Comparison of ENCODE assay signal across 8 cellular contexts in genomic region chr1:235883261-235883927, GRCh38. TPM values are rescaled to one million over a fixed set of nuclear protein-coding genes. Genes with fewer than 3 reads are reported as not detected.
DNase-seq lines count a peak whose midpoint lies in the region; ATAC-seq, FAIRE-seq and TF ChIP-seq lines count a peak whose summit lies in the region.

No MANE protein-coding gene starts in this region.

- no peak for TF ChIP-seq CTCF in heart right ventricle (IDR thresholded peaks at IDR 0.05)

- WGBS in heart right ventricle, 2 donors, result 23 to 32% methylated on average over 12 of the region's 12 CpGs
- WGBS in small intestine, 3 donors, result 40 to 50% (median 49%) methylated on average over 12 of the region's 12 CpGs

- DNase-seq in LHCN-M2 (ENCODE audit: low read depth) (peak; percentile 94), amniotic epithelial cell (ENCODE audit: low read depth) (peak; percentile 85), heart right ventricle (peak; percentile 79 to 89), small intestine (peak; percentile 18), COLO668 (lab: John Stamatoyannopoulos, UW; ENCODE audit: unreplicated experiment) (no peak), NCI-H187 treated with DMSO at 0.1 percent for 48 hours (lab: John Stamatoyannopoulos, UW) (no peak)
- DNase-seq in activated naive CD4-positive, alpha-beta T cell treated with Interleukin-2 at 50 U/mL for 16 hours, result no peak

- peaks cover 0 to 61% (median 23%) of the 10 kb centered on the region in 9 donors for H3K4me1 ChIP-seq in heart right ventricle
- no peaks in the 10 kb centered on the region for H3K4me1 ChIP-seq in small intestine (ENCODE audit: control insufficient read depth in 2 of 2, insufficient read depth in 1 of 2, low read depth in 1 of 2, low read length in 1 of 2)

- no peak for FAIRE-seq in small intestine (lab: Jason Lieb, UNC)

- H3K4me3 ChIP-seq in heart right ventricle, result peak overlapping the region in 6 of 10 donors; percentile 3 to 30 (median 24)
- no peak overlapping the region for H3K4me3 ChIP-seq in small intestine (ENCODE audit: low read depth in 1 of 2, low read length in 2 of 2)

- intact Hi-C loops in heart right ventricle (cut with DNase I), result loop anchor here in 2 of 10 donors (5.0 to 10.0 kb wide), 2 partner anchors 34 to 91 kb away; no protein-coding TSS in a partner anchor

- H3K27me3 ChIP-seq in heart right ventricle (no peaks in the 10 kb centered on the region), small intestine (ENCODE audit: control insufficient read depth in 2 of 2, insufficient read depth in 2 of 2, low read length in 2 of 2) (no peaks in the 10 kb centered on the region)

- ATAC-seq in GM18502 (IDR thresholded peaks at IDR 0.05; ENCODE audit: poor library complexity, unreplicated experiment) (peak; percentile 33), heart right ventricle (peak; percentile 85 to 96 (median 91))

- no peaks in the 10 kb centered on the region for H3K9me3 ChIP-seq in heart right ventricle
- no peaks in the 10 kb centered on the region for H3K9me3 ChIP-seq in small intestine (ENCODE audit: control insufficient read depth, low read depth)

- H3K27ac ChIP-seq in heart right ventricle (peak overlapping the region in 9 of 10 donors; percentile 35 to 75 (median 67)), small intestine (ENCODE audit: low read depth in 1 of 2, low read length in 1 of 2) (peak overlapping the region in 1 of 2 donors; percentile 50)

- H3K36me3 ChIP-seq in heart right ventricle (no peaks in the 10 kb centered on the region), small intestine (ENCODE audit: control insufficient read depth in 2 of 2, insufficient read depth in 2 of 2, low read length in 2 of 2) (no peaks in the 10 kb centered on the region)

RNA-seq across cellular contexts. Expression of gene LYST, which starts 16.7 kb away (rescaled TPM):
- total RNA-seq in LHCN-M2 (2014; rRNA removed) (2.4 and 4.5 TPM in 2 replicates), heart right ventricle (10 to 100 TPM in 8 of 10 donors, 1 to 10 TPM in 2; 6.3 to 13.6 (median 10.7) TPM)
- 2.2 TPM for polyA plus RNA-seq in LHCN-M2 (2012)
- polyA plus RNA-seq in heart right ventricle (1 to 10 TPM; 3.3 to 7.2 TPM), small intestine (1 to 10 TPM; 2.9 to 5.7 (median 4.3) TPM)

Comparison
In these comparisons a context has a peak if more than half of its experiments do, and no peak if none do; other contexts are left out.
1. DNase-seq: peak in LHCN-M2 (single experiment), amniotic epithelial cell (single experiment), heart right ventricle (2 of 2) and small intestine (single experiment); none in activated naive CD4-positive, alpha-beta T cell treated with Interleukin-2 at 50 U/mL for 16 hours (single experiment), COLO668 (single experiment) and NCI-H187 treated with DMSO at 0.1 percent for 48 hours (single experiment).
2. H3K4me3 ChIP-seq: peak in heart right ventricle (6 of 10); none in small intestine (0 of 2).